ENCODE assay signal across 26 cellular contexts in the genomic region with DNA sequence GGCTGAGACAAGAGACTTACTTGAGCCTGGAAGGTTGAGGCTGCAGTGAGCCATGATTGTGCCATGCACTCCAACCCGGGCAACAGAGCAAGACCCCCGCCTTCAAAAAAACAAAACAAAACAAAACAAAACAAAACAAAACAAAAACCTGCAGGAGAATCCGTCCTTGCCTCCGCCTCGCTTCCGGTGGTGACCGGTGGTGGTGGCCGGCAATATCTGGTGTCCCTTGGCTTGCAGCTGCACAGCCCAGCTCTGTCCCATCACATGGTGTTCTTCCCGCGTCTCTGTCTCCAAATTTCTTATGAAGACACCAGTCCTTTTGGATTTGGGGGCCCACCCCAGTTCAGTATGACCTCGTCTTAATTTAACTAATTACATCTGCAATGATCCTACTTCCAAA. TPM values are rescaled to one million over a fixed set of nuclear protein-coding genes. Genes with fewer than 3 reads are reported as not detected.
"Had no signal": no experiment of that assay in that cellular context is flagged by ENCODE, and none has a peak within 500 bp of the region (broad histone marks: within the 10 kb centered on the region; RNA-seq: fewer than 3 reads in every experiment).

No MANE protein-coding gene starts in this region.

- H3K36me3 ChIP-seq: adrenal gland, Peyer's patch, SJCRH30 had no signal

- H3K4me1 ChIP-seq: adrenal gland, SJCRH30 had no signal

- H3K4me3 ChIP-seq: adrenal gland, Peyer's patch, SJCRH30 had no signal

- H3K4me3 Mint-ChIP-seq: activated CD4-positive, alpha-beta T cell treated with anti-CD3 and anti-CD28 coated beads, Interleukin-2, amount 10 ng/mL, durations not matched to agents 24 days and 14 days; activated naive CD8-positive, alpha-beta T cell treated with anti-CD3 and anti-CD28 coated beads, Interleukin-2, amount 10 ng/mL, durations not matched to agents 7 days and 5 days; T-helper 1 cell treated with Interleukin-12 subunit alpha and Interleukin-12 subunit beta and Interleukin-4 antibody, amounts not matched to agents 30 μg/mL and 1 μg/mL, for 36 hours had no signal

- H3K9me3 ChIP-seq: adrenal gland, Peyer's patch, SJCRH30 had no signal

- H3K4me1 Mint-ChIP-seq: activated CD4-positive, alpha-beta T cell treated with anti-CD3 and anti-CD28 coated beads, Interleukin-2, amount 10 ng/mL, durations not matched to agents 24 days and 14 days had no signal

- H3K9me3 Mint-ChIP-seq: activated B cell treated with CpG ODN at 0.5 μM for 24 hours; activated CD4-positive, alpha-beta T cell treated with anti-CD3 and anti-CD28 coated beads, Interleukin-2, amount 10 ng/mL, durations not matched to agents 24 days and 14 days; activated naive CD8-positive, alpha-beta T cell treated with anti-CD3 and anti-CD28 coated beads, Interleukin-2, amount 10 ng/mL, durations not matched to agents 7 days and 5 days; IgD-negative memory B cell; T-helper 1 cell treated with Interleukin-12 subunit alpha and Interleukin-12 subunit beta and Interleukin-4 antibody, amounts not matched to agents 30 μg/mL and 1 μg/mL, for 36 hours had no signal

- DNase-seq: activated B cell treated with CpG ODN at 0.5 μM for 24 hours; activated CD4-positive, alpha-beta T cell treated with anti-CD3 and anti-CD28 coated beads for 1 hour; activated CD4-positive, alpha-beta T cell treated with anti-CD3 and anti-CD28 coated beads, Interleukin-2, amount 10 ng/mL, durations not matched to agents 24 days and 14 days; activated CD4-positive, alpha-beta T cell treated with anti-CD3 and anti-CD28 coated beads, Interleukin-2, amount 50 U/mL, for 48 hours; activated naive CD4-positive, alpha-beta T cell; activated T-cell treated with anti-CD3 and anti-CD28 coated beads for 4 hours; adrenal gland; anterior cingulate cortex; cerebellar nuclear complex; KG1; NCI-H1092; NCI-H1417; NCI-H1930; NCI-H2171; NCI-H2227 treated with DMSO at 0.1 percent for 48 hours; NCI-H526 treated with DMSO at 0.1 percent for 48 hours; NCI-H82; Peyer's patch; Right ventricle myocardium superior; SJCRH30 had no signal

- H3K27me3 ChIP-seq: Peyer's patch had no signal

- H3K36me3 Mint-ChIP-seq: activated naive CD8-positive, alpha-beta T cell treated with anti-CD3 and anti-CD28 coated beads, Interleukin-2, amount 10 ng/mL, durations not matched to agents 7 days and 5 days had no signal

- H3K27ac ChIP-seq: adrenal gland, Peyer's patch, RWPE1, SJCRH30 had no signal

- H3K27ac Mint-ChIP-seq: activated B cell treated with CpG ODN at 0.5 μM for 24 hours; activated CD4-positive, alpha-beta T cell treated with anti-CD3 and anti-CD28 coated beads, Interleukin-2, amount 10 ng/mL, durations not matched to agents 24 days and 14 days; activated naive CD8-positive, alpha-beta T cell treated with anti-CD3 and anti-CD28 coated beads, Interleukin-2, amount 10 ng/mL, durations not matched to agents 7 days and 5 days; T-helper 1 cell treated with Interleukin-12 subunit alpha and Interleukin-12 subunit beta and Interleukin-4 antibody, amounts not matched to agents 30 μg/mL and 1 μg/mL, for 36 hours had no signal

RNA-seq across cellular contexts. Expression of gene SMIM41, which starts 10.0 kb away (rescaled TPM):
- total RNA-seq: activated B cell treated with CpG ODN at 0.5 μM for 24 hours; activated naive CD8-positive, alpha-beta T cell treated with anti-CD3 and anti-CD28 coated beads, Interleukin-2, amount 10 ng/mL, durations not matched to agents 7 days and 5 days; cardiac septum; MCF 10A; SJCRH30 had no signal
- polyA plus RNA-seq: IgD-negative memory B cell had no signal
